In genomic region chr1:23868848-23869450, GRCh38 we compare ENCODE assay signal across 8 cellular contexts.
DNase-seq lines count a peak whose midpoint lies in the region.

No MANE protein-coding gene starts in this region.

- H3K4me3 Mint-ChIP-seq in dendritic cell treated with granulocyte-macrophage colony-stimulating factor and Interleukin-4, amounts not matched to agents 40 ng/mL and 50 ng/mL, for 4 days = peak overlapping the region; percentile 85

- H3K36me3 ChIP-seq in neuron (ENCODE audit: insufficient read depth, low read length) = no peaks in the 10 kb centered on the region

- no peaks in the 10 kb centered on the region for H3K9me3 ChIP-seq in neuron (ENCODE audit: low read length)

- H3K27me3 ChIP-seq in neuron (ENCODE audit: insufficient read depth, low read length) = peaks cover 12% of the 10 kb centered on the region

- peak overlapping the region; percentile 55 for H3K27ac Mint-ChIP-seq in dendritic cell treated with granulocyte-macrophage colony-stimulating factor and Interleukin-4, amounts not matched to agents 40 ng/mL and 50 ng/mL, for 4 days

- DNase-seq in GM03348 (ENCODE audit: low spot score) = peak; percentile 62
- DNase-seq in MV-4-11 (lab: John Stamatoyannopoulos, UW) = peak; percentile 10
- no peak for DNase-seq in NCI-H1417 (lab: John Stamatoyannopoulos, UW)
- no peak for DNase-seq in NCI-H1417 treated with DMSO at 0.1 percent for 48 hours (lab: John Stamatoyannopoulos, UW)
- DNase-seq in 8988T = no peak
- DNase-seq in kidney glomerular epithelial cell (lab: John Stamatoyannopoulos, UW) = no peak

- peak overlapping the region; percentile 95 for H2AFZ ChIP-seq in neuron (ENCODE audit: low read depth, low read length)

- H3K9me3 Mint-ChIP-seq in dendritic cell treated with granulocyte-macrophage colony-stimulating factor and Interleukin-4, amounts not matched to agents 40 ng/mL and 50 ng/mL, for 4 days = no peaks in the 10 kb centered on the region

- H3K4me1 Mint-ChIP-seq in dendritic cell treated with granulocyte-macrophage colony-stimulating factor and Interleukin-4, amounts not matched to agents 40 ng/mL and 50 ng/mL, for 4 days (ENCODE audit: low read depth) = peaks cover 52% of the 10 kb centered on the region

- peaks cover 29% of the 10 kb centered on the region for H3K36me3 Mint-ChIP-seq in dendritic cell treated with granulocyte-macrophage colony-stimulating factor and Interleukin-4, amounts not matched to agents 40 ng/mL and 50 ng/mL, for 4 days (ENCODE audit: low read depth)

- H3K4me3 ChIP-seq in neuron (ENCODE audit: low read length) = no peak overlapping the region

- H3K4me1 ChIP-seq in neuron (ENCODE audit: insufficient read depth, low read length) = peaks cover 7% of the 10 kb centered on the region

- no peaks in the 10 kb centered on the region for H3K27me3 Mint-ChIP-seq in dendritic cell treated with granulocyte-macrophage colony-stimulating factor and Interleukin-4, amounts not matched to agents 40 ng/mL and 50 ng/mL, for 4 days

- intact Hi-C loops in dendritic cell treated with granulocyte-macrophage colony-stimulating factor and Interleukin-4, amounts not matched to agents 40 ng/mL and 50 ng/mL, for 4 days (cut with micrococcal nuclease) = loop anchor here (1.0 to 10.0 kb wide), 3 partner anchors 47 to 94 kb away; partner anchors contain the start of gene PITHD1

Comparison
In these comparisons a context has a peak if more than half of its experiments do, and no peak if none do; other contexts are left out.
1. DNase-seq: peak in GM03348 (single experiment) and MV-4-11 (single experiment); none in NCI-H1417 (0 of 3), NCI-H1417 treated with DMSO at 0.1 percent for 48 hours (single experiment), 8988T (single experiment) and kidney glomerular epithelial cell (single experiment).